ENCODE assay signal across 1 cellular context in genomic region chr2:240586198-240586918, GRCh38.
TF ChIP-seq lines count a peak whose summit lies in the region.

CAPN10 (plus strand) TSS chr2:240586734; CDS start chr2:240586912, 178 bp downstream.

TF ChIP-seq in HEK293, 187 proteins besides CTCF, POLR2A, EP300 and RAD21 (continued from another document and continues in another):
- TF ChIP-seq ZBTB11 (tag by site-specific recombination; conservative IDR thresholded peaks at IDR 0.05; ENCODE audit: low read depth) (peak; percentile 93), ZNF76 (tag by site-specific recombination; IDR thresholded peaks at IDR 0.05; ENCODE audit: borderline replicate concordance, low read depth) (peak; percentile 99), ZNF10 (tag by site-specific recombination; IDR thresholded peaks at IDR 0.05) (no peak), EGR2 (tag by site-specific recombination; IDR thresholded peaks at IDR 0.05; ENCODE audit: low read depth) (0 out of 2 replicates have a peak, but pooled peaks have one; percentile 5), ZNF133 (tag by site-specific recombination; IDR thresholded peaks at IDR 0.05) (no peak), ZIC2 (tag by site-specific recombination; IDR thresholded peaks at IDR 0.05) (no peak), ZNF610 (tag by site-specific recombination; IDR thresholded peaks at IDR 0.05; ENCODE audit: borderline replicate concordance) (0 out of 2 replicates have a peak, but pooled peaks have one; percentile 20), ZNF513 (tag by site-specific recombination; IDR thresholded peaks at IDR 0.05) (no peak), IKZF3 (tag by site-specific recombination; IDR thresholded peaks at IDR 0.05) (no peak), ZNF23 (tag by site-specific recombination; IDR thresholded peaks at IDR 0.05; ENCODE audit: borderline replicate concordance) (no peak), ZNF658 (tag by site-specific recombination; IDR thresholded peaks at IDR 0.05) (no peak), GLI4 (tag by site-specific recombination; IDR thresholded peaks at IDR 0.05) (no peak), SCRT2 (tag by site-specific recombination; IDR thresholded peaks at IDR 0.05) (no peak), ZBTB8A (tag by site-specific recombination; IDR thresholded peaks at IDR 0.05) (no peak; the same call in 1 of the 2 replicates), ZNF530 (tag by site-specific recombination; IDR thresholded peaks at IDR 0.05; ENCODE audit: low read depth) (no peak), ZNF510 (tag by site-specific recombination; IDR thresholded peaks at IDR 0.05; ENCODE audit: insufficient replicate concordance) (no peak), ZNF488 (tag by site-specific recombination; IDR thresholded peaks at IDR 0.05) (no peak), ZBTB17 (tag by site-specific recombination; IDR thresholded peaks at IDR 0.05) (peak; percentile 66), ZNF148 (tag by site-specific recombination; IDR thresholded peaks at IDR 0.05; ENCODE audit: borderline replicate concordance) (no peak), ZNF391 (tag by site-specific recombination; IDR thresholded peaks at IDR 0.05; ENCODE audit: borderline replicate concordance, low read depth) (peak; percentile 66; the same call in 1 of the 2 replicates), ZNF214 (tag by site-specific recombination; IDR thresholded peaks at IDR 0.05; ENCODE audit: borderline replicate concordance) (no peak), ZNF514 (tag by site-specific recombination; IDR thresholded peaks at IDR 0.05) (no peak), ZFP69B (tag by site-specific recombination; IDR thresholded peaks at IDR 0.05) (no peak), KLF10 (tag by site-specific recombination; IDR thresholded peaks at IDR 0.05) (no peak; the same call in 1 of the 2 replicates), ZNF335 (tag by site-specific recombination; conservative IDR thresholded peaks at IDR 0.05) (peak; percentile 89), ZNF274 (IDR thresholded peaks at IDR 0.05; ENCODE audit: low read length) (no peak), ZNF274 (tag by site-specific recombination; IDR thresholded peaks at IDR 0.05; ENCODE audit: borderline replicate concordance) (no peak), ZNF596 (tag by site-specific recombination; IDR thresholded peaks at IDR 0.05) (no peak), BCL11A (tag by site-specific recombination; IDR thresholded peaks at IDR 0.05; ENCODE audit: low read depth) (no peak), ZNF660 (tag by site-specific recombination; IDR thresholded peaks at IDR 0.05) (no peak), ZNF404 (tag by site-specific recombination; IDR thresholded peaks at IDR 0.05) (no peak), ZSCAN16 (tag by site-specific recombination; IDR thresholded peaks at IDR 0.05) (no peak), ZNF248 (tag by site-specific recombination; IDR thresholded peaks at IDR 0.05) (no peak), ATF2 (tag by site-specific recombination; IDR thresholded peaks at IDR 0.05; ENCODE audit: low read depth) (no peak), ZFP41 (tag by site-specific recombination; IDR thresholded peaks at IDR 0.05; ENCODE audit: borderline replicate concordance) (no peak), ZNF521 (tag by site-specific recombination; IDR thresholded peaks at IDR 0.05) (no peak), ZNF138 (tag by site-specific recombination; IDR thresholded peaks at IDR 0.05; ENCODE audit: borderline replicate concordance) (no peak)
- TF ChIP-seq, protein P1, sequence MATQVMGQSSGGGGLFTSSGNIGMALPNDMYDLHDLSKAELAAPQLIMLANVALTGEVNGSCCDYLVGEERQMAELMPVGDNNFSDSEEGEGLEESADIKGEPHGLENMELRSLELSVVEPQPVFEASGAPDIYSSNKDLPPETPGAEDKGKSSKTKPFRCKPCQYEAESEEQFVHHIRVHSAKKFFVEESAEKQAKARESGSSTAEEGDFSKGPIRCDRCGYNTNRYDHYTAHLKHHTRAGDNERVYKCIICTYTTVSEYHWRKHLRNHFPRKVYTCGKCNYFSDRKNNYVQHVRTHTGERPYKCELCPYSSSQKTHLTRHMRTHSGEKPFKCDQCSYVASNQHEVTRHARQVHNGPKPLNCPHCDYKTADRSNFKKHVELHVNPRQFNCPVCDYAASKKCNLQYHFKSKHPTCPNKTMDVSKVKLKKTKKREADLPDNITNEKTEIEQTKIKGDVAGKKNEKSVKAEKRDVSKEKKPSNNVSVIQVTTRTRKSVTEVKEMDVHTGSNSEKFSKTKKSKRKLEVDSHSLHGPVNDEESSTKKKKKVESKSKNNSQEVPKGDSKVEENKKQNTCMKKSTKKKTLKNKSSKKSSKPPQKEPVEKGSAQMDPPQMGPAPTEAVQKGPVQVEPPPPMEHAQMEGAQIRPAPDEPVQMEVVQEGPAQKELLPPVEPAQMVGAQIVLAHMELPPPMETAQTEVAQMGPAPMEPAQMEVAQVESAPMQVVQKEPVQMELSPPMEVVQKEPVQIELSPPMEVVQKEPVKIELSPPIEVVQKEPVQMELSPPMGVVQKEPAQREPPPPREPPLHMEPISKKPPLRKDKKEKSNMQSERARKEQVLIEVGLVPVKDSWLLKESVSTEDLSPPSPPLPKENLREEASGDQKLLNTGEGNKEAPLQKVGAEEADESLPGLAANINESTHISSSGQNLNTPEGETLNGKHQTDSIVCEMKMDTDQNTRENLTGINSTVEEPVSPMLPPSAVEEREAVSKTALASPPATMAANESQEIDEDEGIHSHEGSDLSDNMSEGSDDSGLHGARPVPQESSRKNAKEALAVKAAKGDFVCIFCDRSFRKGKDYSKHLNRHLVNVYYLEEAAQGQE (tag by site-specific recombination; IDR thresholded peaks at IDR 0.05), result no peak
- TF ChIP-seq, protein P2, sequence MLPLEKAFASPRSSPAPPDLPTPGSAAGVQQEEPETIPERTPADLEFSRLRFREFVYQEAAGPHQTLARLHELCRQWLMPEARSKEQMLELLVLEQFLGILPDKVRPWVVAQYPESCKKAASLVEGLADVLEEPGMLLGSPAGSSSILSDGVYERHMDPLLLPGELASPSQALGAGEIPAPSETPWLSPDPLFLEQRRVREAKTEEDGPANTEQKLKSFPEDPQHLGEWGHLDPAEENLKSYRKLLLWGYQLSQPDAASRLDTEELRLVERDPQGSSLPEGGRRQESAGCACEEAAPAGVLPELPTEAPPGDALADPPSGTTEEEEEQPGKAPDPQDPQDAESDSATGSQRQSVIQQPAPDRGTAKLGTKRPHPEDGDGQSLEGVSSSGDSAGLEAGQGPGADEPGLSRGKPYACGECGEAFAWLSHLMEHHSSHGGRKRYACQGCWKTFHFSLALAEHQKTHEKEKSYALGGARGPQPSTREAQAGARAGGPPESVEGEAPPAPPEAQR (tag by site-specific recombination; IDR thresholded peaks at IDR 0.05), result no peak
- TF ChIP-seq, protein P3, sequence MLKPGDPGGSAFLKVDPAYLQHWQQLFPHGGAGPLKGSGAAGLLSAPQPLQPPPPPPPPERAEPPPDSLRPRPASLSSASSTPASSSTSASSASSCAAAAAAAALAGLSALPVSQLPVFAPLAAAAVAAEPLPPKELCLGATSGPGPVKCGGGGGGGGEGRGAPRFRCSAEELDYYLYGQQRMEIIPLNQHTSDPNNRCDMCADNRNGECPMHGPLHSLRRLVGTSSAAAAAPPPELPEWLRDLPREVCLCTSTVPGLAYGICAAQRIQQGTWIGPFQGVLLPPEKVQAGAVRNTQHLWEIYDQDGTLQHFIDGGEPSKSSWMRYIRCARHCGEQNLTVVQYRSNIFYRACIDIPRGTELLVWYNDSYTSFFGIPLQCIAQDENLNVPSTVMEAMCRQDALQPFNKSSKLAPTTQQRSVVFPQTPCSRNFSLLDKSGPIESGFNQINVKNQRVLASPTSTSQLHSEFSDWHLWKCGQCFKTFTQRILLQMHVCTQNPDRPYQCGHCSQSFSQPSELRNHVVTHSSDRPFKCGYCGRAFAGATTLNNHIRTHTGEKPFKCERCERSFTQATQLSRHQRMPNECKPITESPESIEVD (tag by site-specific recombination; IDR thresholded peaks at IDR 0.05), result no peak
- TF ChIP-seq, protein P4, sequence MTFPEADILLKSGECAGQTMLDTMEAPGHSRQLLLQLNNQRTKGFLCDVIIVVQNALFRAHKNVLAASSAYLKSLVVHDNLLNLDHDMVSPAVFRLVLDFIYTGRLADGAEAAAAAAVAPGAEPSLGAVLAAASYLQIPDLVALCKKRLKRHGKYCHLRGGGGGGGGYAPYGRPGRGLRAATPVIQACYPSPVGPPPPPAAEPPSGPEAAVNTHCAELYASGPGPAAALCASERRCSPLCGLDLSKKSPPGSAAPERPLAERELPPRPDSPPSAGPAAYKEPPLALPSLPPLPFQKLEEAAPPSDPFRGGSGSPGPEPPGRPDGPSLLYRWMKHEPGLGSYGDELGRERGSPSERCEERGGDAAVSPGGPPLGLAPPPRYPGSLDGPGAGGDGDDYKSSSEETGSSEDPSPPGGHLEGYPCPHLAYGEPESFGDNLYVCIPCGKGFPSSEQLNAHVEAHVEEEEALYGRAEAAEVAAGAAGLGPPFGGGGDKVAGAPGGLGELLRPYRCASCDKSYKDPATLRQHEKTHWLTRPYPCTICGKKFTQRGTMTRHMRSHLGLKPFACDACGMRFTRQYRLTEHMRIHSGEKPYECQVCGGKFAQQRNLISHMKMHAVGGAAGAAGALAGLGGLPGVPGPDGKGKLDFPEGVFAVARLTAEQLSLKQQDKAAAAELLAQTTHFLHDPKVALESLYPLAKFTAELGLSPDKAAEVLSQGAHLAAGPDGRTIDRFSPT (tag by site-specific recombination; IDR thresholded peaks at IDR 0.05), result no peak
